Comparison of ENCODE assay signal across 29 cellular contexts in genomic region chr19:447064-447426, GRCh38. TPM values are rescaled to one million over a fixed set of nuclear protein-coding genes. Genes with fewer than 3 reads are reported as not detected.
"Had no signal": no experiment of that assay in that cellular context is flagged by ENCODE, and none has a peak within 500 bp of the region (broad histone marks: within the 10 kb centered on the region; RNA-seq: fewer than 3 reads in every experiment).

No MANE protein-coding gene starts in this region.

- ATAC-seq: activated CD8-positive, alpha-beta T cell treated with anti-CD3 and anti-CD28 coated beads for 36 hours; activated T-cell treated with anti-CD3 and anti-CD28 coated beads, Interleukin-2, amount 50 U/mL, for 4 hours; activated T-helper 17 cell treated with anti-CD3 and anti-CD28 coated beads, Interleukin-2, amount 50 U/mL, for 72 hours; effector memory CD8-positive, alpha-beta T cell; gastrocnemius medialis; stimulated activated naive CD8-positive, alpha-beta T cell treated with anti-CD3 and anti-CD28 coated beads, Interleukin-15, Interleukin-2, amounts not matched to agents 100 U/mL and 50 U/mL, for 24 hours; WTC11 had no signal

- H3K4me3 ChIP-seq: gastrocnemius medialis, psoas muscle, thoracic aorta, vagina had no signal

- H2AFZ ChIP-seq: parathyroid adenoma had no signal

- H3K4me1 ChIP-seq: gastrocnemius medialis, parathyroid adenoma, psoas muscle had no signal

- H3K36me3 ChIP-seq: brain microvascular endothelial cell, gastrocnemius medialis, thoracic aorta, vagina had no signal

- DNase-seq: activated CD4-positive, alpha-beta T cell treated with anti-CD3 and anti-CD28 coated beads, Interleukin-2, amount 50 U/mL, for 1 hour; activated CD8-positive, alpha-beta T cell treated with anti-CD3 and anti-CD28 coated beads for 36 hours; activated gamma-delta T cell treated with Interleukin-2 at 50 U/mL for 16 hours; activated naive CD4-positive, alpha-beta T cell treated with anti-CD3 and anti-CD28 coated beads, Interleukin-2, amount 50 U/mL, for 16 hours; activated T-cell treated with anti-CD3 and anti-CD28 coated beads, Interleukin-2, amount 50 U/mL, for 4 hours; amniotic stem cell; brain microvascular endothelial cell; caudate nucleus; cortex of kidney; effector memory CD8-positive, alpha-beta T cell; erythroblast; gastrocnemius medialis; head of caudate nucleus; mammary epithelial cell; naive B cell; nucleus accumbens; psoas muscle; stimulated activated CD4-positive, alpha-beta T cell treated with anti-CD3 and anti-CD28 coated beads, Interleukin-4, amount 100 ng/mL, for 1 hour; stimulated activated naive CD8-positive, alpha-beta T cell treated with anti-CD3 and anti-CD28 coated beads, Interleukin-15, Interleukin-2, amounts not matched to agents 100 U/mL and 50 U/mL, for 24 hours; SW 1271; T1000; trophoblast cell had no signal

- H3K9me3 ChIP-seq: gastrocnemius medialis, psoas muscle, thoracic aorta, vagina had no signal

- H3K27me3 ChIP-seq: brain microvascular endothelial cell, gastrocnemius medialis, vagina had no signal

- H3K27ac ChIP-seq: brain microvascular endothelial cell, gastrocnemius medialis, parathyroid adenoma, psoas muscle, thoracic aorta, vagina had no signal

- H3K79me2 ChIP-seq: parathyroid adenoma had no signal

- H3K9ac ChIP-seq: parathyroid adenoma had no signal

- FAIRE-seq: astrocyte had no signal

RNA-seq across cellular contexts. Expression of gene C2CD4C, which starts 38.1 kb away (rescaled TPM):
- total RNA-seq: kidney epithelial cell had no signal
